ENCODE assay signal across 29 cellular contexts in the genomic region with DNA sequence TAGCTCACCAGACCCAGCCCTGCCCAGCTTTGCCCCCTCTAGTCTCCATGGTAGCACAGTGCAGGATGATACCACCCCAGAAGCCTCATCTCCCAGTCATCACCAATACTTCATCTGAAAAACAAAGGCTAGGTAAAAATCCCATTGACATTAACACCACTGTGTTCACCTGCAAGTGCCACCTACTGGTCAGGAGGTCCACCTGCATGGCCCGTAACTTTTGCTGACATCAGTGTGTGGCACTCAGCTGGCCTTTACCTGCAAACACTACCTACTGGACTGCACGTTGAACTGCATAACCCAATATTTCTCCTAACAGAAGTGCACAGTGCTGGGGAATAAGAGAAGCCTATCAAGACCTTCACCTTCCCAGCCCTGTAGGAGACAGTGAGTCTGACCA.
A peak's percentile ranks its signal among the peaks of the same experiment; 100 is the strongest.
DNase-seq lines count a peak whose midpoint lies in the region; ATAC-seq, FAIRE-seq and TF ChIP-seq lines count a peak whose summit lies in the region.
"Had no signal": no experiment of that assay in that cellular context is flagged by ENCODE, and none has a peak within 500 bp of the region (broad histone marks: within the 10 kb centered on the region; RNA-seq: fewer than 3 reads in every experiment).

No MANE protein-coding gene starts in this region.

- H3K27ac Mint-ChIP-seq in CD4-positive, alpha-beta T cell, result no peak overlapping the region
- H3K27ac Mint-ChIP-seq in T-helper 17 cell, result no peak overlapping the region
- H3K27ac Mint-ChIP-seq: CD4-positive, CD25-positive, alpha-beta regulatory T cell; immature natural killer cell; stimulated activated naive B cell treated with anti-CD40 and anti-IgM and Interleukin-4, amounts not matched to agents 10 μg/mL and 1 μg/mL and 100 μg/mL, for 72 hours had no signal

- TF ChIP-seq CTCF in HepG2 (CRISPR knock-in tag; IDR thresholded peaks at IDR 0.05), result no peak
- TF ChIP-seq CTCF in right lobe of liver (IDR thresholded peaks at IDR 0.05), result no peak
- peak in 2 of 3 experiments; percentile 26 to 30; a peak in 3 of 6 replicates for TF ChIP-seq CTCF in GM12878 (IDR thresholded peaks at IDR 0.05 in 2 of 3, conservative IDR thresholded peaks at IDR 0.05 in 1 of 3; ENCODE audit: control insufficient read depth in 2 of 3, extremely low read depth in 1 of 3, insufficient read depth in 1 of 3, low read depth in 3 of 3, low read length in 3 of 3)
- TF ChIP-seq CTCF in CD4-positive, alpha-beta T cell (IDR thresholded peaks at IDR 0.05), result no peak

- in situ Hi-C loops in HepG2 (cut with HindIII; ENCODE audit: extremely low pct_ligation_motif_present, low pct_unique_long_range_greater_than_20kb) (no loop called here), GM12878 (cut with MboI) (no loop called here)

- H4K91ac ChIP-seq in trophoblast cell (ENCODE audit: low read depth, low read length), result no peak overlapping the region

- H3K4me2 ChIP-seq in HepG2 (ENCODE audit: low read depth, low read length), result no peak overlapping the region
- H3K4me2 ChIP-seq in GM12878 (ENCODE audit: control insufficient read depth, insufficient read depth), result no peak overlapping the region
- H3K4me2 ChIP-seq in trophoblast cell (ENCODE audit: low read length), result no peak overlapping the region

- H2AFZ ChIP-seq in HepG2 (ENCODE audit: low read length) (no peak overlapping the region), GM12878 (ENCODE audit: control insufficient read depth, low read depth, low read length) (no peak overlapping the region), trophoblast cell (ENCODE audit: insufficient read depth, low read length, poor library complexity) (no peak overlapping the region)

- H3K4me1 Mint-ChIP-seq in CD4-positive, alpha-beta T cell (ENCODE audit: low read depth), result no peaks in the 10 kb centered on the region
- no peaks in the 10 kb centered on the region for H3K4me1 Mint-ChIP-seq in T-helper 17 cell
- H3K4me1 Mint-ChIP-seq: CD4-positive, CD25-positive, alpha-beta regulatory T cell; immature natural killer cell; stimulated activated naive B cell treated with anti-CD40 and anti-IgM and Interleukin-4, amounts not matched to agents 10 μg/mL and 1 μg/mL and 100 μg/mL, for 72 hours had no signal

- no peaks in the 10 kb centered on the region for H3K36me3 Mint-ChIP-seq in CD4-positive, alpha-beta T cell (ENCODE audit: low read depth)
- H3K36me3 Mint-ChIP-seq in T-helper 17 cell (ENCODE audit: low read depth), result no peaks in the 10 kb centered on the region
- H3K36me3 Mint-ChIP-seq: CD4-positive, CD25-positive, alpha-beta regulatory T cell; immature natural killer cell; stimulated activated naive B cell treated with anti-CD40 and anti-IgM and Interleukin-4, amounts not matched to agents 10 μg/mL and 1 μg/mL and 100 μg/mL, for 72 hours had no signal

- CTCF ChIA-PET in HepG2 (lab: Yijun Ruan, JAX; ENCODE audit: low intra/inter-chr PET ratio, low total read pairs), result no interaction called here
- CTCF ChIA-PET in GM12878 (lab: Yijun Ruan, JAX), result interaction anchor here (0.6 to 1.5 kb wide), 2 partner anchors 9 to 401 kb away, joined by 4 to 6 read pairs; no protein-coding TSS in a partner anchor
- CTCF ChIA-PET in CD4-positive, alpha-beta T cell (lab: Charles Lee), result no interaction called here

- POLR2A ChIA-PET in HepG2 (lab: Yijun Ruan, JAX) (no interaction called here), GM12878 (lab: Charles Lee) (no interaction called here)
- POLR2A ChIA-PET in CD4-positive, alpha-beta T cell (lab: Charles Lee), result no interaction called here

- H4K20me1 ChIP-seq in HepG2 (ENCODE audit: insufficient read depth, low read length) (no peaks in the 10 kb centered on the region), GM12878 (ENCODE audit: control insufficient read depth, insufficient read depth) (no peaks in the 10 kb centered on the region)

- H3K9ac ChIP-seq in HepG2 (ENCODE audit: insufficient read depth, low read depth, low read length) (no peak overlapping the region), GM12878 (ENCODE audit: control insufficient read depth, insufficient read depth, low read length) (no peak overlapping the region), trophoblast cell (ENCODE audit: low read length) (no peak overlapping the region)

- H3K27ac ChIP-seq in HepG2 (ENCODE audit: extremely low read length, insufficient read depth, low read length) (no peak overlapping the region), right lobe of liver (no peak overlapping the region), GM12878 (ENCODE audit: control insufficient read depth, insufficient read depth) (no peak overlapping the region), trophoblast cell (ENCODE audit: low read depth, low read length) (no peak overlapping the region)
- H3K27ac ChIP-seq in CD4-positive, alpha-beta T cell (ENCODE audit: low read depth, low read length), result no peak overlapping the region
- H3K27ac ChIP-seq: heart left ventricle, left ventricle myocardium inferior, prostate gland, thoracic aorta had no signal

- H3K18ac ChIP-seq in trophoblast cell (ENCODE audit: low read length), result no peak overlapping the region

- no peak for TF ChIP-seq RAD21 in HepG2 (CRISPR knock-in tag; IDR thresholded peaks at IDR 0.05)
- TF ChIP-seq RAD21 in GM12878 (IDR thresholded peaks at IDR 0.05; ENCODE audit: insufficient read depth, low read depth, low read length), result no peak

- intact Hi-C loops in HepG2 (cut with micrococcal nuclease; ENCODE audit: unreplicated experiment) (no loop called here), right lobe of liver (cut with DNase I) (no loop called here), GM12878 (cut with micrococcal nuclease; ENCODE audit: unreplicated experiment) (no loop called here)
- intact Hi-C loops in CD4-positive, alpha-beta T cell (cut with DNase I, micrococcal nuclease), result no loop called here

- WGBS in HepG2 (ENCODE audit: low lambda C conversion rate), result 15% methylated on average over 2 of the region's 2 CpGs
- WGBS in right lobe of liver (ENCODE audit: insufficient coverage, low coverage, low lambda C conversion rate, missing lambda C conversion rate), result no CpG with 5 or more reads among the region's 2 CpGs
- 45% methylated on average over 2 of the region's 2 CpGs for WGBS in GM12878 (ENCODE audit: insufficient coverage, insufficient replicate concordance, low lambda C conversion rate, missing lambda C conversion rate)
- WGBS in trophoblast cell (ENCODE audit: extremely low coverage, insufficient coverage, insufficient read length), result no CpG with 5 or more reads among the region's 2 CpGs

- H3K36me3 ChIP-seq in HepG2 (replicated peaks in 1 of 2; ENCODE audit: control insufficient read depth in 1 of 2, insufficient read depth in 2 of 2, low read length in 2 of 2), result no peaks in the 10 kb centered on the region
- H3K36me3 ChIP-seq in right lobe of liver, result no peaks in the 10 kb centered on the region
- H3K36me3 ChIP-seq in GM12878 (ENCODE audit: control insufficient read depth in 2 of 2, insufficient read depth in 2 of 2, low read length in 1 of 2), result no peaks in the 10 kb centered on the region
- H3K36me3 ChIP-seq in trophoblast cell (ENCODE audit: control insufficient read depth in 1 of 2, insufficient read depth in 2 of 2, low read length in 2 of 2), result no peaks in the 10 kb centered on the region
- H3K36me3 ChIP-seq: heart left ventricle, left ventricle myocardium inferior, prostate gland, thoracic aorta had no signal

- no peaks in the 10 kb centered on the region for H3K4me1 ChIP-seq in HepG2 (ENCODE audit: insufficient read depth, low read length)
- no peaks in the 10 kb centered on the region for H3K4me1 ChIP-seq in right lobe of liver
- no peaks in the 10 kb centered on the region for H3K4me1 ChIP-seq in GM12878 (ENCODE audit: control insufficient read depth, insufficient read depth, low read length)
- no peaks in the 10 kb centered on the region for H3K4me1 ChIP-seq in trophoblast cell (ENCODE audit: control insufficient read depth in 1 of 2, insufficient read depth in 2 of 2, low read length in 2 of 2)
- H3K4me1 ChIP-seq: heart left ventricle, left ventricle myocardium inferior, prostate gland had no signal

- no peak overlapping the region for H2BK5ac ChIP-seq in trophoblast cell (ENCODE audit: low read depth, low read length, poor library complexity)

- peak overlapping the region; percentile 46 for H3K23ac ChIP-seq in trophoblast cell (ENCODE audit: low read length)

- no peaks in the 10 kb centered on the region for H3K27me3 ChIP-seq in HepG2 (ENCODE audit: control insufficient read depth in 1 of 2, insufficient read depth in 2 of 2, low read length in 2 of 2)
- no peaks in the 10 kb centered on the region for H3K27me3 ChIP-seq in right lobe of liver
- no peaks in the 10 kb centered on the region for H3K27me3 ChIP-seq in GM12878 (replicated peaks in 1 of 2; ENCODE audit: control insufficient read depth in 2 of 2, insufficient read depth in 2 of 2, low read length in 1 of 2)
- H3K27me3 ChIP-seq in trophoblast cell (ENCODE audit: insufficient read depth, low read length), result no peaks in the 10 kb centered on the region
- no peaks in the 10 kb centered on the region for H3K27me3 ChIP-seq in CD4-positive, alpha-beta T cell (ENCODE audit: control insufficient read depth, insufficient read depth, low read length)
- H3K27me3 ChIP-seq: heart left ventricle had no signal

- ATAC-seq in HepG2 (no peak), right lobe of liver (no peak), GM12878 (peak; percentile 74; the same call in 2 of the 3 replicates), T-helper 17 cell (no peak)
- no peak for ATAC-seq in CD4-positive, alpha-beta T cell (ENCODE audit: poor library complexity)
- ATAC-seq: heart left ventricle; stimulated activated naive B cell treated with anti-CD40 and anti-IgM and Interleukin-4, amounts not matched to agents 10 μg/mL and 1 μg/mL and 100 μg/mL, for 72 hours had no signal

- no peak for FAIRE-seq in HepG2 (lab: Jason Lieb, UNC)
- no peak for FAIRE-seq in GM12878 (lab: Jason Lieb, UNC)
- FAIRE-seq: bronchial epithelial cell, endometrium, TTC549 had no signal

- no peak overlapping the region for H2BK120ac ChIP-seq in trophoblast cell (ENCODE audit: insufficient read depth, low read length, poor library complexity)

- TF ChIP-seq POLR2A in HepG2 (IDR thresholded peaks at IDR 0.05; ENCODE audit: insufficient read depth in 1 of 2, low read depth in 2 of 2, low read length in 2 of 2), result no peak
- TF ChIP-seq POLR2A in right lobe of liver (IDR thresholded peaks at IDR 0.05), result no peak
- TF ChIP-seq POLR2A in GM12878 (IDR thresholded peaks at IDR 0.05; ENCODE audit: low read depth, low read length), result no peak

- no peak overlapping the region for H2BK12ac ChIP-seq in trophoblast cell (ENCODE audit: low read length)

- BruUV-seq in HepG2 (replicated peaks; lab: Mats Ljungman, UMichigan) (no TSS peak), GM12878 (replicated peaks; lab: Mats Ljungman, UMichigan) (no TSS peak)

- SMC1A ChIA-PET in GM12878 (lab: Charles Lee; ENCODE audit: uncharacterized antibody, unreplicated experiment), result interaction anchor here (0.6 kb wide), 1 partner anchor 1264 kb away, joined by 3 read pairs; no protein-coding TSS in a partner anchor

- no peaks in the 10 kb centered on the region for H3K79me1 ChIP-seq in trophoblast cell (ENCODE audit: low read length)

- H4K8ac ChIP-seq in trophoblast cell (ENCODE audit: low read depth, low read length), result no peak overlapping the region

- H3K14ac ChIP-seq in trophoblast cell (ENCODE audit: low read length), result no peak overlapping the region

- no peak overlapping the region for H2AK5ac ChIP-seq in trophoblast cell (ENCODE audit: low read length)

- H3K4me3 ChIP-seq in HepG2 (replicated peaks in 1 of 3; ENCODE audit: insufficient read depth in 1 of 3, low read depth in 2 of 3, low read length in 3 of 3) (no peak overlapping the region), right lobe of liver (no peak overlapping the region), GM12878 (no peak overlapping the region), trophoblast cell (ENCODE audit: low read depth, low read length) (no peak overlapping the region)
- H3K4me3 ChIP-seq: heart left ventricle, left ventricle myocardium inferior, prostate gland, thoracic aorta had no signal

- H3K9me3 ChIP-seq in HepG2 (ENCODE audit: low read length), result peaks cover 48% of the 10 kb centered on the region
- no peaks in the 10 kb centered on the region for H3K9me3 ChIP-seq in right lobe of liver
- no peaks in the 10 kb centered on the region for H3K9me3 ChIP-seq in GM12878 (replicated peaks; ENCODE audit: control insufficient read depth, insufficient read depth, low read length)
- H3K9me3 ChIP-seq in trophoblast cell (ENCODE audit: insufficient read depth, low read depth, low read length), result peaks cover 2% of the 10 kb centered on the region
- peaks cover 7% of the 10 kb centered on the region for H3K9me3 ChIP-seq in CD4-positive, alpha-beta T cell (ENCODE audit: control insufficient read depth, low read length)
- H3K9me3 ChIP-seq in T-helper 17 cell (ENCODE audit: control insufficient read depth, low read length, poor library complexity, severe bottlenecking), result no peaks in the 10 kb centered on the region
- H3K9me3 ChIP-seq: prostate gland had no signal

- no peak for DNase-seq in HepG2 (ENCODE audit: low spot score)
- DNase-seq in right lobe of liver, result no peak
- peak; percentile 6 for DNase-seq in HT-29 (ENCODE audit: low spot score)
- DNase-seq in GM12878 (ENCODE audit: low read depth, low spot score), result no peak
- no peak for DNase-seq in trophoblast cell
- no peak for DNase-seq in activated naive CD4-positive, alpha-beta T cell (lab: John Stamatoyannopoulos, UW)
- DNase-seq in CD4-positive, alpha-beta T cell, result no peak
- DNase-seq in T-helper 17 cell, result no peak
- DNase-seq: activated gamma-delta T cell treated with Interleukin-2 at 50 U/mL for 16 hours; amniotic stem cell; CD4-positive, CD25-positive, alpha-beta regulatory T cell; cortex of kidney; DMS79; heart left ventricle; immature natural killer cell; Karpas-422; left ventricle myocardium inferior; NCI-H1417 treated with DMSO at 0.1 percent for 48 hours; NCI-H2171; NCI-H526 treated with DMSO at 0.1 percent for 48 hours; OCI-M1; SIG-M5; stimulated activated CD4-positive, alpha-beta T cell treated with anti-CD3 and anti-CD28 coated beads, Interleukin-1b, Interleukin-23, amount 100 ng/mL, for 48 hours; stimulated activated naive B cell treated with anti-CD40 and anti-IgM and Interleukin-4, amounts not matched to agents 10 μg/mL and 1 μg/mL and 100 μg/mL, for 72 hours had no signal

- H3K27me3 Mint-ChIP-seq in CD4-positive, alpha-beta T cell, result no peaks in the 10 kb centered on the region
- H3K27me3 Mint-ChIP-seq in T-helper 17 cell, result no peaks in the 10 kb centered on the region
- H3K27me3 Mint-ChIP-seq: CD4-positive, CD25-positive, alpha-beta regulatory T cell; stimulated activated naive B cell treated with anti-CD40 and anti-IgM and Interleukin-4, amounts not matched to agents 10 μg/mL and 1 μg/mL and 100 μg/mL, for 72 hours had no signal

- H3K4ac ChIP-seq in trophoblast cell (ENCODE audit: low read depth, low read length), result no peak overlapping the region

- TF ChIP-seq EP300 in HepG2 (IDR thresholded peaks at IDR 0.05; ENCODE audit: low read depth in 2 of 2, low read length in 2 of 2) (no peak), HepG2 (CRISPR knock-in tag; IDR thresholded peaks at IDR 0.05; ENCODE audit: borderline replicate concordance) (no peak), GM12878 (IDR thresholded peaks at IDR 0.05; ENCODE audit: borderline replicate concordance in 1 of 2, control insufficient read depth in 1 of 2, low read depth in 2 of 2, low read length in 2 of 2) (no peak)

- H3K4me3 Mint-ChIP-seq in CD4-positive, alpha-beta T cell, result no peak overlapping the region
- no peak overlapping the region for H3K4me3 Mint-ChIP-seq in T-helper 17 cell
- H3K4me3 Mint-ChIP-seq: CD4-positive, CD25-positive, alpha-beta regulatory T cell; immature natural killer cell; stimulated activated naive B cell treated with anti-CD40 and anti-IgM and Interleukin-4, amounts not matched to agents 10 μg/mL and 1 μg/mL and 100 μg/mL, for 72 hours had no signal

- H3K79me2 ChIP-seq in HepG2 (ENCODE audit: insufficient read depth, low read length) (no peaks in the 10 kb centered on the region), GM12878 (ENCODE audit: control insufficient read depth, insufficient read depth, low read length) (no peaks in the 10 kb centered on the region), trophoblast cell (ENCODE audit: control insufficient read depth, insufficient read depth, low read length, poor library complexity) (no peaks in the 10 kb centered on the region)

- H3K9me3 Mint-ChIP-seq in CD4-positive, alpha-beta T cell, result peaks cover 17% of the 10 kb centered on the region

- H4K12ac ChIP-seq in trophoblast cell (ENCODE audit: low read depth, low read length), result no peak overlapping the region

- RAD21 ChIA-PET in GM12878 (lab: Charles Lee; ENCODE audit: unreplicated experiment), result no interaction called here

Comparison
In these comparisons a context has a peak if more than half of its experiments do, and no peak if none do; other contexts are left out.
1. CTCF ChIP-seq: peak in GM12878 (2 of 3); none in HepG2 (single experiment), right lobe of liver (0 of 4) and CD4-positive, alpha-beta T cell (single experiment).